ENCODE assay signal across 8 cellular contexts in genomic region chr17:69501591-69502468, GRCh38.
DNase-seq lines count a peak whose midpoint lies in the region; TF ChIP-seq lines count a peak whose summit lies in the region.

No MANE protein-coding gene starts in this region.

- no peaks in the 10 kb centered on the region for H3K36me3 ChIP-seq in HUES6 (ENCODE audit: control insufficient read depth, insufficient read depth, low read length)

- TF ChIP-seq CTCF in GM10248 (IDR thresholded peaks at IDR 0.05; ENCODE audit: control extremely low read depth, extremely low read depth, low read depth, missing control alignments) (no peak), VCaP (conservative IDR thresholded peaks at IDR 0.05) (peak; percentile 15; the same call in 1 of the 2 replicates)

- CTCF ChIA-PET in GM10248 (lab: Yijun Ruan, JAX): interaction anchor here (0.7 to 12.4 kb wide), 6 partner anchors 9 to 166 kb away, joined by 3 to 113 read pairs (median 4); no protein-coding TSS in a partner anchor

- no peaks in the 10 kb centered on the region for H3K27me3 ChIP-seq in HUES6 (ENCODE audit: control insufficient read depth, insufficient read depth, low read length)

- H3K4me3 ChIP-seq in HUES6 (ENCODE audit: low read depth, low read length): peak overlapping the region; percentile 2; the same call in 1 of the 2 replicates

- DNase-seq in GM10248 (ENCODE audit: extremely low spot score): peak; percentile 24
- peak; percentile 80 for DNase-seq in cardiac septum (ENCODE audit: low spot score)
- peak; percentile 67 for DNase-seq in pons (ENCODE audit: low spot score)
- DNase-seq in activated CD8-positive, alpha-beta memory T cell treated with anti-CD3 and anti-CD28 coated beads, Interleukin-2, amount 50 U/mL, for 4 hours: no peak
- no peak for DNase-seq in posterior vena cava (ENCODE audit: low spot score)
- no peak for DNase-seq in activated gamma-delta T cell (lab: John Stamatoyannopoulos, UW)

- intact Hi-C loops in cardiac septum (cut with DNase I): no loop called here
- intact Hi-C loops in posterior vena cava (cut with DNase I): no loop called here

- H3K9ac ChIP-seq in HUES6 (ENCODE audit: low read length): no peak overlapping the region

- POLR2A ChIA-PET in GM10248 (lab: Yijun Ruan, JAX): interaction anchor here (0.5 kb wide), 1 partner anchor 1390 kb away, joined by 6 read pairs; no protein-coding TSS in a partner anchor

- no peaks in the 10 kb centered on the region for H3K9me3 ChIP-seq in HUES6 (ENCODE audit: control insufficient read depth, insufficient read depth, low read depth, low read length)

- peaks cover 43% of the 10 kb centered on the region for H3K4me1 ChIP-seq in HUES6 (ENCODE audit: control insufficient read depth, insufficient read depth, low read length)

- 0 out of 2 replicates have a peak overlapping the region, but pooled peaks have one; percentile 3 for H3K27ac ChIP-seq in HUES6 (ENCODE audit: low read depth, low read length)
- H3K27ac ChIP-seq in VCaP: peak overlapping the region; percentile 99

Comparison
In these comparisons a context has a peak if more than half of its experiments do, and no peak if none do; other contexts are left out.
1. DNase-seq: peak in GM10248 (single experiment), cardiac septum (single experiment) and pons (single experiment); none in activated CD8-positive, alpha-beta memory T cell treated with anti-CD3 and anti-CD28 coated beads, Interleukin-2, amount 50 U/mL, for 4 hours (single experiment), posterior vena cava (single experiment) and activated gamma-delta T cell (single experiment).